Comparison of ENCODE assay signal across 8 cellular contexts in genomic region chr4:47914926-47915237, GRCh38. TPM values are rescaled to one million over a fixed set of nuclear protein-coding genes. Genes with fewer than 3 reads are reported as not detected.
DNase-seq lines count a peak whose midpoint lies in the region; ATAC-seq and TF ChIP-seq lines count a peak whose summit lies in the region.

No MANE protein-coding gene starts in this region.

- peaks cover 11% of the 10 kb centered on the region for H3K36me3 Mint-ChIP-seq in osteocyte (ENCODE audit: unreplicated experiment)

- intact Hi-C loops in left ventricle myocardium superior (cut with micrococcal nuclease) = no loop called here

- peak overlapping the region; percentile 99 for H3K4me3 Mint-ChIP-seq in osteocyte (ENCODE audit: unreplicated experiment)

- H3K4me1 Mint-ChIP-seq in osteocyte (ENCODE audit: unreplicated experiment) = peaks cover 29% of the 10 kb centered on the region

- peaks cover 17% of the 10 kb centered on the region for H3K27me3 Mint-ChIP-seq in osteocyte (ENCODE audit: unreplicated experiment)

- peak overlapping the region; percentile 31 for H3K27ac Mint-ChIP-seq in osteocyte (ENCODE audit: unreplicated experiment)

- peak overlapping the region; percentile 77 to 86 for H3K27ac ChIP-seq in right atrium auricular region
- H3K27ac ChIP-seq in duodenal mucosa (ENCODE audit: low read depth, low read length) = no peak overlapping the region

- H3K27me3 ChIP-seq in right atrium auricular region (no peaks in the 10 kb centered on the region), duodenal mucosa (ENCODE audit: control insufficient read depth in 1 of 2, insufficient read depth in 2 of 2, low read length in 2 of 2) (no peaks in the 10 kb centered on the region)

- H3K9me3 ChIP-seq in right atrium auricular region = no peaks in the 10 kb centered on the region
- no peaks in the 10 kb centered on the region for H3K9me3 ChIP-seq in duodenal mucosa (ENCODE audit: control insufficient read depth in 1 of 2, low read length in 2 of 2)

- peaks cover 12% of the 10 kb centered on the region for H3K9me3 Mint-ChIP-seq in osteocyte (ENCODE audit: unreplicated experiment)

- no peak for ATAC-seq in left ventricle myocardium superior
- no peak for ATAC-seq in GM18520 (IDR thresholded peaks at IDR 0.05; ENCODE audit: unreplicated experiment)
- ATAC-seq in HG02981 (IDR thresholded peaks at IDR 0.05; ENCODE audit: unreplicated experiment) = no peak

- H3K36me3 ChIP-seq in right atrium auricular region = peaks cover 6% of the 10 kb centered on the region
- peaks cover 3 to 9% of the 10 kb centered on the region in 2 donors for H3K36me3 ChIP-seq in duodenal mucosa (ENCODE audit: control insufficient read depth in 1 of 2, insufficient read depth in 2 of 2, low read length in 2 of 2)

- H3K4me1 ChIP-seq in right atrium auricular region (peaks cover 0 to 20% of the 10 kb centered on the region in 2 donors), duodenal mucosa (ENCODE audit: control insufficient read depth in 1 of 2, insufficient read depth in 2 of 2, low read length in 2 of 2) (peaks cover 20 to 22% of the 10 kb centered on the region in 2 donors)

- H3K9ac ChIP-seq in duodenal mucosa (ENCODE audit: low read depth in 1 of 2, low read length in 2 of 2) = peak overlapping the region; percentile 48 to 82

- H3K4me3 ChIP-seq in right atrium auricular region (peak overlapping the region; percentile 64 to 93), duodenal mucosa (ENCODE audit: low read depth in 1 of 2, low read length in 2 of 2) (peak overlapping the region; percentile 75 to 85)

- DNase-seq in right atrium auricular region (ENCODE audit: low spot score) = no peak
- no peak for DNase-seq in left ventricle myocardium superior
- peak; percentile 4 for DNase-seq in HuH-7.5 (ENCODE audit: low spot score)
- DNase-seq in osteocyte (ENCODE audit: extremely low spot score, unreplicated experiment) = no peak
- no peak for DNase-seq in activated effector memory CD4-positive, alpha-beta T cell treated with anti-CD3 and anti-CD28 coated beads, Interleukin-2, amount 50 U/mL, for 16 hours

- TF ChIP-seq CTCF in right atrium auricular region (IDR thresholded peaks at IDR 0.05) = no peak
- TF ChIP-seq CTCF in osteocyte (IDR thresholded peaks at IDR 0.05) = no peak

RNA-seq across cellular contexts. Expression of gene NFXL1, which starts 0.5 kb away (rescaled TPM):
- 1 to 10 TPM; 6.2 to 8.3 TPM for total RNA-seq in right atrium auricular region
- total RNA-seq in left ventricle myocardium superior = 4.5 TPM
- total RNA-seq in osteocyte = 13.4 and 15.5 TPM in 2 replicates
